In the genomic region with DNA sequence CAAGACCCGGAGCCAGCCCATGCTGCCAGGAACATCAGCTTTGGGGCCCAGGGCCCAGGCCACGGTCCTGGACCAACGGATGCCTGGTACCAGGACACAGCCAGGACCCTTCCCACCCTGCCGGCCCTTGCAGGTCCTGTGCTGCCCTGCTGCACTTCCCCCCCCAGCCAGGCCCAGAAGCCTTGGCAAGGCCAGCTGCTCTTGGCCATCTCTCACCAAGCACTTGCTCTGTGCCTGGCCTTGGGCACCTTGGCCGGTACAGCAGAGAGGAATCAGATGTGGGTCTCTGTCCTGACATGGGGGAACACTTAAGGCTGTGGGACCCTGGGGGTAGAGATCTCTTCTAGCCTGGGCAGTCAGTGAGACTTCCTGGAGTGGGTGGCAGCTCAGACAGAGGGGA, we compare ENCODE assay signal across 15 cellular contexts. TPM values are rescaled to one million over a fixed set of nuclear protein-coding genes. Genes with fewer than 3 reads are reported as not detected.
DNase-seq lines count a peak whose midpoint lies in the region; ATAC-seq and TF ChIP-seq lines count a peak whose summit lies in the region.
"Had no signal": no experiment of that assay in that cellular context is flagged by ENCODE, and none has a peak within 500 bp of the region (broad histone marks: within the 10 kb centered on the region; RNA-seq: fewer than 3 reads in every experiment).

No MANE protein-coding gene starts in this region.

- CTCF ChIA-PET in activated B cell treated with CpG ODN at 0.5 μM for 24 hours (lab: Charles Lee) = no interaction called here
- CTCF ChIA-PET in HEK293T (lab: Yijun Ruan, JAX) = interaction anchor here (1.8 kb wide), 1 partner anchor 10 kb away, joined by 8 read pairs; no protein-coding TSS in a partner anchor

- peaks cover 48% of the 10 kb centered on the region for H3K4me1 Mint-ChIP-seq in T-helper 1 cell treated with Interleukin-12 subunit alpha and Interleukin-12 subunit beta and Interleukin-4 antibody, amounts not matched to agents 30 μg/mL and 1 μg/mL, for 36 hours (ENCODE audit: low read depth)
- peaks cover 70% of the 10 kb centered on the region for H3K4me1 Mint-ChIP-seq in activated B cell treated with CpG ODN at 0.5 μM for 24 hours

- DNase-seq in T-helper 1 cell (no peak), activated B cell treated with CpG ODN at 0.5 μM for 24 hours (no peak), HEK293T (ENCODE audit: extremely low spot score) (no peak), left lung (no peak)
- DNase-seq in effector memory CD4-positive, alpha-beta T cell = no peak
- DNase-seq: head of caudate nucleus, NCI-H2107, NCI-H82, RPMI8226, tibial artery had no signal

- peaks cover 5% of the 10 kb centered on the region for H3K36me3 Mint-ChIP-seq in T-helper 1 cell treated with Interleukin-12 subunit alpha and Interleukin-12 subunit beta and Interleukin-4 antibody, amounts not matched to agents 30 μg/mL and 1 μg/mL, for 36 hours (ENCODE audit: low read depth)
- H3K36me3 Mint-ChIP-seq in activated B cell treated with CpG ODN at 0.5 μM for 24 hours (ENCODE audit: low read depth) = peaks cover 23% of the 10 kb centered on the region

- H3K27ac Mint-ChIP-seq in T-helper 1 cell treated with Interleukin-12 subunit alpha and Interleukin-12 subunit beta and Interleukin-4 antibody, amounts not matched to agents 30 μg/mL and 1 μg/mL, for 36 hours = peak overlapping the region; percentile 73
- peak overlapping the region; percentile 95 for H3K27ac Mint-ChIP-seq in activated B cell treated with CpG ODN at 0.5 μM for 24 hours

- peak overlapping the region; percentile 35 for H3K4me2 ChIP-seq in skeletal muscle satellite cell (ENCODE audit: low read length)

- ATAC-seq in activated B cell treated with CpG ODN at 0.5 μM for 24 hours (ENCODE audit: low read depth) = no peak
- ATAC-seq in left lung = no peak
- no peak for ATAC-seq in HG02938 (IDR thresholded peaks at IDR 0.05; ENCODE audit: unreplicated experiment)

- TF ChIP-seq CTCF in activated B cell treated with CpG ODN at 0.5 μM for 24 hours (IDR thresholded peaks at IDR 0.05) (no peak), left lung (IDR thresholded peaks at IDR 0.05) (no peak)

- peaks cover 30% of the 10 kb centered on the region for H3K36me3 ChIP-seq in effector memory CD4-positive, alpha-beta T cell (ENCODE audit: control insufficient read depth, insufficient read depth, low read length)
- H3K36me3 ChIP-seq in skeletal muscle satellite cell (ENCODE audit: insufficient read depth, low read length) (peaks cover 32% of the 10 kb centered on the region), left lung (no peaks in the 10 kb centered on the region)
- H3K36me3 ChIP-seq: prostate gland, tibial artery had no signal

- H3K27ac ChIP-seq in effector memory CD4-positive, alpha-beta T cell (ENCODE audit: insufficient read depth, low read length, poor library complexity, severe bottlenecking) = peak overlapping the region; percentile 87
- H3K27ac ChIP-seq in left lung = no peak overlapping the region
- H3K27ac ChIP-seq: 22Rv1, tibial artery had no signal

- intact Hi-C loops in activated B cell treated with CpG ODN at 0.5 μM for 24 hours (cut with micrococcal nuclease) = no loop called here
- intact Hi-C loops in left lung (cut with DNase I) = no loop called here

- H3K4me1 ChIP-seq in effector memory CD4-positive, alpha-beta T cell (ENCODE audit: control insufficient read depth, insufficient read depth, low read length, poor library complexity, severe bottlenecking) = peaks cover 56% of the 10 kb centered on the region
- H3K4me1 ChIP-seq in skeletal muscle satellite cell (ENCODE audit: control insufficient read depth, insufficient read depth, low read length) (peaks cover 91% of the 10 kb centered on the region), left lung (peaks cover 1 to 42% of the 10 kb centered on the region in 2 donors)
- H3K4me1 ChIP-seq: tibial artery had no signal

- H3K4me3 Mint-ChIP-seq in T-helper 1 cell treated with Interleukin-12 subunit alpha and Interleukin-12 subunit beta and Interleukin-4 antibody, amounts not matched to agents 30 μg/mL and 1 μg/mL, for 36 hours = peak overlapping the region; percentile 29
- peak overlapping the region; percentile 39 for H3K4me3 Mint-ChIP-seq in activated B cell treated with CpG ODN at 0.5 μM for 24 hours

- H3K9me3 ChIP-seq in effector memory CD4-positive, alpha-beta T cell (ENCODE audit: control insufficient read depth, low read length) = no peaks in the 10 kb centered on the region
- H3K9me3 ChIP-seq in skeletal muscle satellite cell (replicated peaks; ENCODE audit: low read length) (no peaks in the 10 kb centered on the region), left lung (no peaks in the 10 kb centered on the region)
- H3K9me3 ChIP-seq: prostate gland, tibial artery had no signal

- peak overlapping the region; percentile 36 for H3K9ac ChIP-seq in skeletal muscle satellite cell (ENCODE audit: low read depth, low read length)

- H3K27me3 ChIP-seq in effector memory CD4-positive, alpha-beta T cell (replicated peaks; ENCODE audit: control insufficient read depth, insufficient read depth, low read length, poor library complexity, severe bottlenecking) = no peaks in the 10 kb centered on the region
- H3K27me3 ChIP-seq in skeletal muscle satellite cell (ENCODE audit: control insufficient read depth, insufficient read depth, low read length) (no peaks in the 10 kb centered on the region), left lung (no peaks in the 10 kb centered on the region)
- H3K27me3 ChIP-seq: tibial artery had no signal

- H3K4me3 ChIP-seq in effector memory CD4-positive, alpha-beta T cell (ENCODE audit: insufficient read depth, low read depth, low read length, poor library complexity, severe bottlenecking) = no peak overlapping the region
- H3K4me3 ChIP-seq in skeletal muscle satellite cell (ENCODE audit: low read length) (no peak overlapping the region), left lung (no peak overlapping the region)
- H3K4me3 ChIP-seq: prostate gland, tibial artery had no signal

- H3K9me3 Mint-ChIP-seq in T-helper 1 cell treated with Interleukin-12 subunit alpha and Interleukin-12 subunit beta and Interleukin-4 antibody, amounts not matched to agents 30 μg/mL and 1 μg/mL, for 36 hours = no peaks in the 10 kb centered on the region
- no peaks in the 10 kb centered on the region for H3K9me3 Mint-ChIP-seq in activated B cell treated with CpG ODN at 0.5 μM for 24 hours

- POLR2A ChIA-PET in activated B cell treated with CpG ODN at 0.5 μM for 24 hours (lab: Charles Lee) (interaction anchor here (1.5 kb wide), 1 partner anchor 13 kb away, joined by 5 read pairs; no protein-coding TSS in a partner anchor), HEK293T (lab: Yijun Ruan, JAX) (no interaction called here)

- H3K27me3 Mint-ChIP-seq in T-helper 1 cell treated with Interleukin-12 subunit alpha and Interleukin-12 subunit beta and Interleukin-4 antibody, amounts not matched to agents 30 μg/mL and 1 μg/mL, for 36 hours (ENCODE audit: low read depth) = no peaks in the 10 kb centered on the region
- H3K27me3 Mint-ChIP-seq in activated B cell treated with CpG ODN at 0.5 μM for 24 hours = no peaks in the 10 kb centered on the region

TF ChIP-seq in HEK293T, 16 proteins besides CTCF, POLR2A, EP300 and RAD21:
- TF ChIP-seq LEF1 (IDR thresholded peaks at IDR 0.05; ENCODE audit: borderline replicate concordance) (no peak), ZNF384 (IDR thresholded peaks at IDR 0.05) (no peak), ARNT (IDR thresholded peaks at IDR 0.05) (no peak), L3MBTL2 (conservative IDR thresholded peaks at IDR 0.05) (no peak), SUZ12 (IDR thresholded peaks at IDR 0.05) (no peak), FOXK2 (IDR thresholded peaks at IDR 0.05) (no peak), FOXA1 (IDR thresholded peaks at IDR 0.05) (no peak), TARDBP (IDR thresholded peaks at IDR 0.05) (no peak), CTBP1 (IDR thresholded peaks at IDR 0.05; ENCODE audit: borderline replicate concordance) (no peak), FOXM1 (IDR thresholded peaks at IDR 0.05; ENCODE audit: borderline replicate concordance) (no peak)
- TF ChIP-seq, protein P1, sequence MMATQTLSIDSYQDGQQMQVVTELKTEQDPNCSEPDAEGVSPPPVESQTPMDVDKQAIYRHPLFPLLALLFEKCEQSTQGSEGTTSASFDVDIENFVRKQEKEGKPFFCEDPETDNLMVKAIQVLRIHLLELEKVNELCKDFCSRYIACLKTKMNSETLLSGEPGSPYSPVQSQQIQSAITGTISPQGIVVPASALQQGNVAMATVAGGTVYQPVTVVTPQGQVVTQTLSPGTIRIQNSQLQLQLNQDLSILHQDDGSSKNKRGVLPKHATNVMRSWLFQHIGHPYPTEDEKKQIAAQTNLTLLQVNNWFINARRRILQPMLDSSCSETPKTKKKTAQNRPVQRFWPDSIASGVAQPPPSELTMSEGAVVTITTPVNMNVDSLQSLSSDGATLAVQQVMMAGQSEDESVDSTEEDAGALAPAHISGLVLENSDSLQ (IDR thresholded peaks at IDR 0.05) = no peak

RNA-seq across cellular contexts. Expression of a gene that starts 28.9 kb away (rescaled TPM):
- total RNA-seq in activated B cell treated with CpG ODN at 0.5 μM for 24 hours (62.5 and 63.5 TPM in 2 replicates), left lung (10 to 100 TPM; 32.0 to 36.0 TPM)
- 103 and 112 TPM in 2 replicates for total RNA-seq in skeletal muscle satellite cell (2012; rRNA removed)
